8 cellular contexts compared by ENCODE assay signal in the genomic region with DNA sequence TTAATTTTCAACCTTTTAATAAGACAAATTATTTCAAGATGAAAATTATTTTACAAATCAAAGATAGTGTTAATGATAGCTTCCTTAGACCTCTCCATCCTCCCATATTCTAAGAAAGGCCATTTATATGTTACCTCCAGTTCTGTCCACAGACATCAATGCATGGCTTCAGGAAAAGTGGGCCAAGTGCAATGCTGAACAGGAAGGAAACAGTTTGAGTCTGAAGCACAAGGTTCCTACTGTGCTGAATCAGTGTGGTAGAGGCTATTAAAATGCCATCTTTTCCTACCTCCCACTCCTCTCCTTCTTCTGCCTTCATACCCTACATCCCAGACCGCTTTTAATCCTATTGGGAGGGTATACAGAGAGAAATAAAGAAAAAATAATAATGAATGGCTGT.
DNase-seq lines count a peak whose midpoint lies in the region; ATAC-seq, FAIRE-seq and TF ChIP-seq lines count a peak whose summit lies in the region.

No MANE protein-coding gene starts in this region.

- no peaks in the 10 kb centered on the region for H4K20me1 ChIP-seq in astrocyte (ENCODE audit: insufficient read depth, low read length)

- ATAC-seq in A549 = no peak

- peak overlapping the region; percentile 66 for H3K4me2 ChIP-seq in A549
- peak overlapping the region; percentile 82 for H3K4me2 ChIP-seq in astrocyte (ENCODE audit: low read length)

- no peak for TF ChIP-seq CTCF in A549 (IDR thresholded peaks at IDR 0.05)
- no peak for TF ChIP-seq CTCF in astrocyte (IDR thresholded peaks at IDR 0.05; ENCODE audit: insufficient read depth, low read depth, low read length)
- no peak for TF ChIP-seq CTCF in RWPE1 (conservative IDR thresholded peaks at IDR 0.05; ENCODE audit: low read depth)
- TF ChIP-seq CTCF in glutamatergic neuron (IDR thresholded peaks at IDR 0.05; ENCODE audit: partially characterized antibody, unreplicated experiment) = no peak

- H2AFZ ChIP-seq in astrocyte (ENCODE audit: low read depth, low read length) = no peak overlapping the region

- peaks cover 55% of the 10 kb centered on the region for H3K4me1 Mint-ChIP-seq in astrocyte (ENCODE audit: low read depth, unreplicated experiment)
- H3K4me1 Mint-ChIP-seq in glutamatergic neuron (ENCODE audit: low read depth, unreplicated experiment) = peaks cover 18% of the 10 kb centered on the region

- H3K36me3 ChIP-seq in HUES48 (ENCODE audit: control insufficient read depth, insufficient read depth, low read length) (no peaks in the 10 kb centered on the region), astrocyte (ENCODE audit: insufficient read depth, low read length) (no peaks in the 10 kb centered on the region), muscle layer of duodenum (ENCODE audit: control insufficient read depth in 1 of 2, insufficient read depth in 2 of 2, low read length in 2 of 2) (peaks cover 0 to 20% of the 10 kb centered on the region in 2 donors)

- no peaks in the 10 kb centered on the region for H3K9me3 Mint-ChIP-seq in astrocyte (ENCODE audit: unreplicated experiment)
- H3K9me3 Mint-ChIP-seq in glutamatergic neuron (ENCODE audit: unreplicated experiment) = no peaks in the 10 kb centered on the region

- peaks cover 77% of the 10 kb centered on the region for H3K4me1 ChIP-seq in A549
- H3K4me1 ChIP-seq in HUES48 (ENCODE audit: control insufficient read depth, insufficient read depth, low read length) = peaks cover 53% of the 10 kb centered on the region
- H3K4me1 ChIP-seq in astrocyte (ENCODE audit: insufficient read depth, low read length) = peaks cover 57% of the 10 kb centered on the region
- H3K4me1 ChIP-seq in muscle layer of duodenum (ENCODE audit: control insufficient read depth in 1 of 2, insufficient read depth in 2 of 2, low read length in 2 of 2) = peaks cover 18 to 28% of the 10 kb centered on the region in 2 donors

- H3K4me3 ChIP-seq in A549 (no peak overlapping the region), HUES48 (ENCODE audit: low read depth, low read length) (no peak overlapping the region), astrocyte (ENCODE audit: insufficient read depth, low read depth, low read length) (peak overlapping the region; percentile 30), muscle layer of duodenum (ENCODE audit: low read depth in 1 of 2, low read length in 2 of 2) (peak overlapping the region in 1 of 2 donors; percentile 45)

- no peak for TF ChIP-seq EP300 in A549 (IDR thresholded peaks at IDR 0.05)

- H3K27ac Mint-ChIP-seq in astrocyte (ENCODE audit: unreplicated experiment) = peak overlapping the region; percentile 99
- H3K27ac Mint-ChIP-seq in glutamatergic neuron (ENCODE audit: unreplicated experiment) = no peak overlapping the region

- TF ChIP-seq RAD21 in A549 (conservative IDR thresholded peaks at IDR 0.05 in 1 of 2, IDR thresholded peaks at IDR 0.05 in 1 of 2) = no peak

- peak overlapping the region; percentile 90 to 93 for H3K27ac ChIP-seq in A549
- H3K27ac ChIP-seq in HUES48 (ENCODE audit: low read depth, low read length) = peak overlapping the region; percentile 87
- H3K27ac ChIP-seq in astrocyte (ENCODE audit: low read depth, low read length) = peak overlapping the region; percentile 96
- H3K27ac ChIP-seq in muscle layer of duodenum (ENCODE audit: low read length) = peak overlapping the region; percentile 83
- no peak overlapping the region for H3K27ac ChIP-seq in RWPE1

- H3K9ac ChIP-seq in HUES48 (ENCODE audit: low read depth, low read length) = no peak overlapping the region
- H3K9ac ChIP-seq in astrocyte (ENCODE audit: low read length) = peak overlapping the region; percentile 80

- 91% methylated on average over 1 of the region's 1 CpG for WGBS in A549 (ENCODE audit: missing lambda C conversion rate)

- H3K9me3 ChIP-seq in A549 (no peaks in the 10 kb centered on the region), HUES48 (ENCODE audit: control insufficient read depth, insufficient read depth, low read length) (no peaks in the 10 kb centered on the region), astrocyte (ENCODE audit: insufficient read depth, low read depth, low read length) (no peaks in the 10 kb centered on the region), muscle layer of duodenum (ENCODE audit: control insufficient read depth in 1 of 2, low read length in 2 of 2) (no peaks in the 10 kb centered on the region)

- CTCF ChIA-PET in A549 (lab: Yijun Ruan, JAX) = interaction anchor here (0.9 to 3.7 kb wide), 5 partner anchors 14 to 267 kb away, joined by 3 to 21 read pairs (median 8); no protein-coding TSS in a partner anchor
- CTCF ChIA-PET in RWPE1 (lab: Yijun Ruan, JAX) = no interaction called here

- no peak overlapping the region for H3K4me3 Mint-ChIP-seq in astrocyte (ENCODE audit: unreplicated experiment)
- no peak overlapping the region for H3K4me3 Mint-ChIP-seq in glutamatergic neuron (ENCODE audit: unreplicated experiment)

- H3K36me3 Mint-ChIP-seq in astrocyte (ENCODE audit: low read depth, unreplicated experiment) (no peaks in the 10 kb centered on the region), glutamatergic neuron (ENCODE audit: unreplicated experiment) (no peaks in the 10 kb centered on the region)

- FAIRE-seq in A549 (lab: Jason Lieb, UNC) (no peak), astrocyte (lab: Jason Lieb, UNC) (no peak)

- H3K27me3 Mint-ChIP-seq in astrocyte (ENCODE audit: low read depth, unreplicated experiment) (no peaks in the 10 kb centered on the region), glutamatergic neuron (ENCODE audit: unreplicated experiment) (no peaks in the 10 kb centered on the region)

- POLR2A ChIA-PET in A549 (lab: Yijun Ruan, JAX) (interaction anchor here (0.6 to 4.7 kb wide), 9 partner anchors 14 to 145 kb away, joined by 3 to 120 read pairs (median 7); no protein-coding TSS in a partner anchor), RWPE1 (lab: Yijun Ruan, JAX; ENCODE audit: low non-redundant PET) (no interaction called here)

- no peaks in the 10 kb centered on the region for H3K79me2 ChIP-seq in astrocyte (ENCODE audit: insufficient read depth, low read length)

- no peaks in the 10 kb centered on the region; the same call in none of the 2 replicates for H3K27me3 ChIP-seq in HUES48 (ENCODE audit: control insufficient read depth, insufficient read depth, low read length)
- H3K27me3 ChIP-seq in astrocyte (ENCODE audit: insufficient read depth, low read length) = no peaks in the 10 kb centered on the region
- no peaks in the 10 kb centered on the region for H3K27me3 ChIP-seq in muscle layer of duodenum (ENCODE audit: low read depth, low read length)

- DNase-seq in A549 (ENCODE audit: low read depth in 1 of 2, low spot score in 1 of 2) (no peak), astrocyte (ENCODE audit: low read depth) (no peak), erythroblast (lab: John Stamatoyannopoulos, UW) (no peak), GM19240 (ENCODE audit: insufficient read length, low spot score) (no peak), RWPE1 (ENCODE audit: low spot score) (no peak), glutamatergic neuron (no peak)

- TF ChIP-seq POLR2A in A549 (IDR thresholded peaks at IDR 0.05; ENCODE audit: low read length) (no peak), erythroblast (IDR thresholded peaks at IDR 0.05; ENCODE audit: low read length) (no peak)

TF ChIP-seq in A549, 52 proteins besides CTCF, POLR2A, EP300 and RAD21:
- TF ChIP-seq FOXS1 (CRISPR knock-in tag; IDR thresholded peaks at IDR 0.05) = no peak
- TF ChIP-seq EHMT2 (IDR thresholded peaks at IDR 0.05; ENCODE audit: low read depth) = no peak
- no peak for TF ChIP-seq CHD4 (IDR thresholded peaks at IDR 0.05; ENCODE audit: borderline replicate concordance)
- no peak for TF ChIP-seq CBX8 (IDR thresholded peaks at IDR 0.05)
- no peak for TF ChIP-seq HOXA7 (CRISPR knock-in tag; IDR thresholded peaks at IDR 0.05)
- no peak for TF ChIP-seq ZC3H11A (IDR thresholded peaks at IDR 0.05)
- TF ChIP-seq, protein P1, sequence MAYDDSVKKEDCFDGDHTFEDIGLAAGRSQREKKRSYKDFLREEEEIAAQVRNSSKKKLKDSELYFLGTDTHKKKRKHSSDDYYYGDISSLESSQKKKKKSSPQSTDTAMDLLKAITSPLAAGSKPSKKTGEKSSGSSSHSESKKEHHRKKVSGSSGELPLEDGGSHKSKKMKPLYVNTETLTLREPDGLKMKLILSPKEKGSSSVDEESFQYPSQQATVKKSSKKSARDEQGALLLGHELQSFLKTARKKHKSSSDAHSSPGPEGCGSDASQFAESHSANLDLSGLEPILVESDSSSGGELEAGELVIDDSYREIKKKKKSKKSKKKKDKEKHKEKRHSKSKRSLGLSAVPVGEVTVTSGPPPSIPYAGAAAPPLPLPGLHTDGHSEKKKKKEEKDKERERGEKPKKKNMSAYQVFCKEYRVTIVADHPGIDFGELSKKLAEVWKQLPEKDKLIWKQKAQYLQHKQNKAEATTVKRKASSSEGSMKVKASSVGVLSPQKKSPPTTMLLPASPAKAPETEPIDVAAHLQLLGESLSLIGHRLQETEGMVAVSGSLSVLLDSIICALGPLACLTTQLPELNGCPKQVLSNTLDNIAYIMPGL (CRISPR knock-in tag; IDR thresholded peaks at IDR 0.05; ENCODE audit: borderline replicate concordance) = no peak
- no peak for TF ChIP-seq MYC (IDR thresholded peaks at IDR 0.05; ENCODE audit: borderline replicate concordance, low read length)
- no peak for TF ChIP-seq SREBF2 (IDR thresholded peaks at IDR 0.05)
- TF ChIP-seq, protein P2, sequence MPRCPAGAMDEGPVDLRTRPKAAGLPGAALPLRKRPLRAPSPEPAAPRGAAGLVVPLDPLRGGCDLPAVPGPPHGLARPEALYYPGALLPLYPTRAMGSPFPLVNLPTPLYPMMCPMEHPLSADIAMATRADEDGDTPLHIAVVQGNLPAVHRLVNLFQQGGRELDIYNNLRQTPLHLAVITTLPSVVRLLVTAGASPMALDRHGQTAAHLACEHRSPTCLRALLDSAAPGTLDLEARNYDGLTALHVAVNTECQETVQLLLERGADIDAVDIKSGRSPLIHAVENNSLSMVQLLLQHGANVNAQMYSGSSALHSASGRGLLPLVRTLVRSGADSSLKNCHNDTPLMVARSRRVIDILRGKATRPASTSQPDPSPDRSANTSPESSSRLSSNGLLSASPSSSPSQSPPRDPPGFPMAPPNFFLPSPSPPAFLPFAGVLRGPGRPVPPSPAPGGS (IDR thresholded peaks at IDR 0.05) = no peak
- TF ChIP-seq, protein P3, sequence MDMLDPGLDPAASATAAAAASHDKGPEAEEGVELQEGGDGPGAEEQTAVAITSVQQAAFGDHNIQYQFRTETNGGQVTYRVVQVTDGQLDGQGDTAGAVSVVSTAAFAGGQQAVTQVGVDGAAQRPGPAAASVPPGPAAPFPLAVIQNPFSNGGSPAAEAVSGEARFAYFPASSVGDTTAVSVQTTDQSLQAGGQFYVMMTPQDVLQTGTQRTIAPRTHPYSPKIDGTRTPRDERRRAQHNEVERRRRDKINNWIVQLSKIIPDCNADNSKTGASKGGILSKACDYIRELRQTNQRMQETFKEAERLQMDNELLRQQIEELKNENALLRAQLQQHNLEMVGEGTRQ (IDR thresholded peaks at IDR 0.05) = no peak
- TF ChIP-seq HEYL (CRISPR knock-in tag; IDR thresholded peaks at IDR 0.05) = no peak
- no peak for TF ChIP-seq NPAS2 (CRISPR knock-in tag; IDR thresholded peaks at IDR 0.05; ENCODE audit: borderline replicate concordance)
